In genomic region chr6:57089265-57089664, GRCh38 we compare ENCODE assay signal across 8 cellular contexts. TPM values are rescaled to one million over a fixed set of nuclear protein-coding genes. Genes with fewer than 3 reads are reported as not detected.
DNase-seq lines count a peak whose midpoint lies in the region; ATAC-seq and TF ChIP-seq lines count a peak whose summit lies in the region.

No MANE protein-coding gene starts in this region.

- peak overlapping the region; percentile 19 for H3K9ac ChIP-seq in muscle layer of colon (ENCODE audit: low read length)

- intact Hi-C loops in breast epithelium (cut with DNase I; ENCODE audit: low total_unique reads) = no loop called here

- H3K9me3 ChIP-seq in breast epithelium (no peaks in the 10 kb centered on the region), muscle layer of colon (ENCODE audit: low read length) (no peaks in the 10 kb centered on the region)

- H3K36me3 ChIP-seq in breast epithelium = no peaks in the 10 kb centered on the region
- peaks cover 5% of the 10 kb centered on the region for H3K36me3 ChIP-seq in muscle layer of colon (ENCODE audit: insufficient read depth, low read length)

- TF ChIP-seq CTCF in AG09309 (IDR thresholded peaks at IDR 0.05; ENCODE audit: control insufficient read depth, insufficient read depth, low read depth, low read length, missing control alignments) = no peak
- TF ChIP-seq CTCF in HL-60 (IDR thresholded peaks at IDR 0.05; ENCODE audit: insufficient read depth, low read length) = no peak
- no peak for TF ChIP-seq CTCF in breast epithelium (IDR thresholded peaks at IDR 0.05)

- ATAC-seq in GM19467 (IDR thresholded peaks at IDR 0.05; ENCODE audit: unreplicated experiment) (no peak), HG03342 (IDR thresholded peaks at IDR 0.05; ENCODE audit: unreplicated experiment) (no peak)

- H3K4me1 ChIP-seq in breast epithelium (no peaks in the 10 kb centered on the region), muscle layer of colon (ENCODE audit: insufficient read depth, low read length) (peaks cover 26% of the 10 kb centered on the region)

- no peak for DNase-seq in AG09309 (ENCODE audit: low read depth)
- DNase-seq in HL-60 (ENCODE audit: low read depth in 1 of 2, low spot score in 1 of 2) = no peak
- DNase-seq in breast epithelium (ENCODE audit: low spot score in 2 of 2) = no peak
- DNase-seq in SK-N-DZ (ENCODE audit: low spot score) = no peak
- no peak for DNase-seq in NCI-H2081 treated with DMSO at 0.1 percent for 48 hours (lab: John Stamatoyannopoulos, UW)

- H3K27ac ChIP-seq in HL-60 (replicated peaks) (peak overlapping the region; percentile 37; the same call in 1 of the 2 replicates), breast epithelium (peak overlapping the region in 1 of 2 donors; percentile 16), muscle layer of colon (ENCODE audit: low read depth, low read length) (no peak overlapping the region)

- H3K27me3 ChIP-seq in HL-60 (ENCODE audit: insufficient read depth, poor library complexity, severe bottlenecking) (no peaks in the 10 kb centered on the region), breast epithelium (no peaks in the 10 kb centered on the region), muscle layer of colon (ENCODE audit: control insufficient read depth in 1 of 2, insufficient read depth in 2 of 2, low read length in 2 of 2) (no peaks in the 10 kb centered on the region)

- TF ChIP-seq POLR2A in breast epithelium (IDR thresholded peaks at IDR 0.05) = no peak

- H3K4me3 ChIP-seq in AG09309 (ENCODE audit: control insufficient read depth, low read depth, low read length) = peak overlapping the region; percentile 61
- H3K4me3 ChIP-seq in HL-60 (replicated peaks; ENCODE audit: insufficient read depth, low read length) = peak overlapping the region; percentile 42
- peak overlapping the region; percentile 49 to 66 (median 54) for H3K4me3 ChIP-seq in breast epithelium
- H3K4me3 ChIP-seq in muscle layer of colon (ENCODE audit: low read depth in 1 of 2, low read length in 2 of 2) = peak overlapping the region; percentile 42 to 55

RNA-seq across cellular contexts. Expression of gene ZNF451, which starts 0.7 kb away (rescaled TPM):
- 10 to 100 TPM; 72.3 to 95.1 (median 77.7) TPM for total RNA-seq in breast epithelium
- 30.8 and 36.9 TPM in 2 replicates for polyA plus RNA-seq in SK-N-DZ (2014; cell fraction: cytosol; rRNA removed)
- 39.2 and 59.9 TPM in 2 replicates for polyA plus RNA-seq in SK-N-DZ (2014; cell fraction: nucleus; rRNA removed)

RNA-seq across cellular contexts. Expression of gene KIAA1586, which starts 42.8 kb away (rescaled TPM):
- 10 to 100 TPM in 1 of 3 donors, 1 to 10 TPM in 2; 7.9 to 10.7 (median 8.8) TPM for total RNA-seq in breast epithelium
- 18.6 and 19.0 TPM in 2 replicates for polyA plus RNA-seq in SK-N-DZ (2014; cell fraction: cytosol; rRNA removed)
- 13.1 and 19.2 TPM in 2 replicates for polyA plus RNA-seq in SK-N-DZ (2014; cell fraction: nucleus; rRNA removed)
